In the genomic region with DNA sequence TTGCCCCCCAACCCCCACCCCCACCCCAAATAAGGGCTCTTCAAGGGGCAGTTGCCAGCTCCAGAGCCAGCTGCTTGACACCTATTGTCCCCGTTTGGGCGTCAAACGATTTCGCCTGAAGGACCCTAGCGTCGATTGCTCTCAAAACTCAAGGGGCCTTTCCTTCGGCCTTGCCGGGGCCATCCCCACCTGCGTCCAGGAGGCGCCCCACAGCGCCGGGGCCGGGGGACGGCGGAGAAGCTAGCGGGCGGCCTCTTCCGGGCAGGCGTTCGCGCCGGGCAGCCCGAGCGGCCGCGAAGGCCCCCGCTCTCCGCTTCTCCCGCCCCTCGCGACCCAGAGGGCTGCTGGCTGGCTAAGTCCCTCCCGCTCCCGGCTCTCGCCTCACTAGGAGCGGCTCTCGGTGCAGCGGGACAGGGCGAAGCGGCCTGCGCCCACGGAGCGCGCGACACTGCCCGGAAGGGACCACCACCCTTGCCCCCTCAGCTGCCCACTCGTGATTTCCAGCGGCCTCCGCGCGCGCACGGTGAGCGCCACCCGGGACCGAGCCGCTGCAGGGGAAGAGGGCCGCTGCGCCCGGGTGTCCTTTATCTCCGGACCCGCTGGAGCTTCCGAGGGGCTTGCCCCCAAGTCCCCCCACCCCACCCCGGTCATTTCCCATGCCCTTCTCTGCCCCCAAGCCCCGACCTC, we compare ENCODE assay signal across 1 cellular context.
TF ChIP-seq lines count a peak whose summit lies in the region.

A gene with protein sequence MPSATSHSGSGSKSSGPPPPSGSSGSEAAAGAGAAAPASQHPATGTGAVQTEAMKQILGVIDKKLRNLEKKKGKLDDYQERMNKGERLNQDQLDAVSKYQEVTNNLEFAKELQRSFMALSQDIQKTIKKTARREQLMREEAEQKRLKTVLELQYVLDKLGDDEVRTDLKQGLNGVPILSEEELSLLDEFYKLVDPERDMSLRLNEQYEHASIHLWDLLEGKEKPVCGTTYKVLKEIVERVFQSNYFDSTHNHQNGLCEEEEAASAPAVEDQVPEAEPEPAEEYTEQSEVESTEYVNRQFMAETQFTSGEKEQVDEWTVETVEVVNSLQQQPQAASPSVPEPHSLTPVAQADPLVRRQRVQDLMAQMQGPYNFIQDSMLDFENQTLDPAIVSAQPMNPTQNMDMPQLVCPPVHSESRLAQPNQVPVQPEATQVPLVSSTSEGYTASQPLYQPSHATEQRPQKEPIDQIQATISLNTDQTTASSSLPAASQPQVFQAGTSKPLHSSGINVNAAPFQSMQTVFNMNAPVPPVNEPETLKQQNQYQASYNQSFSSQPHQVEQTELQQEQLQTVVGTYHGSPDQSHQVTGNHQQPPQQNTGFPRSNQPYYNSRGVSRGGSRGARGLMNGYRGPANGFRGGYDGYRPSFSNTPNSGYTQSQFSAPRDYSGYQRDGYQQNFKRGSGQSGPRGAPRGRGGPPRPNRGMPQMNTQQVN (plus strand): TSS at position 383 of the 687 bp plus-strand sequence. CDS start 690 bp downstream, outside the sequence.

TF ChIP-seq in K562, 482 proteins besides CTCF, POLR2A, EP300 and RAD21 (continued from another document and continues in another):
- TF ChIP-seq, protein P1, sequence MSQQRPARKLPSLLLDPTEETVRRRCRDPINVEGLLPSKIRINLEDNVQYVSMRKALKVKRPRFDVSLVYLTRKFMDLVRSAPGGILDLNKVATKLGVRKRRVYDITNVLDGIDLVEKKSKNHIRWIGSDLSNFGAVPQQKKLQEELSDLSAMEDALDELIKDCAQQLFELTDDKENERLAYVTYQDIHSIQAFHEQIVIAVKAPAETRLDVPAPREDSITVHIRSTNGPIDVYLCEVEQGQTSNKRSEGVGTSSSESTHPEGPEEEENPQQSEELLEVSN (IDR thresholded peaks at IDR 0.05; ENCODE audit: borderline replicate concordance in 1 of 2, extremely low read depth in 1 of 2, insufficient read depth in 1 of 2, insufficient read length in 1 of 2, low read depth in 1 of 2, low read length in 1 of 2, poor library complexity in 1 of 2, severe bottlenecking in 1 of 2) = peak in 1 of 2 experiments; percentile 63
- TF ChIP-seq MEF2D (tag; conservative IDR thresholded peaks at IDR 0.05; ENCODE audit: low read depth) (no peak), TEAD1 (CRISPR knock-in tag; IDR thresholded peaks at IDR 0.05) (peak in 1 of 2 experiments; percentile 46; a peak in 1 of 4 replicates), CHD1 (IDR thresholded peaks at IDR 0.05; ENCODE audit: low read length) (peak; percentile 71), FOXA3 (CRISPR knock-in tag; conservative IDR thresholded peaks at IDR 0.05 in 1 of 2, IDR thresholded peaks at IDR 0.05 in 1 of 2) (peak in 1 of 2 experiments; percentile 76; a peak in 1 of 4 replicates), ZNF175 (CRISPR knock-in tag; IDR thresholded peaks at IDR 0.05; ENCODE audit: low read depth) (0 out of 2 replicates have a peak, but pooled peaks have one; percentile 15), MBD2 (IDR thresholded peaks at IDR 0.05; ENCODE audit: borderline replicate concordance, low read depth) (peak; percentile 66; the same call in 1 of the 2 replicates), RBM17 (IDR thresholded peaks at IDR 0.05; ENCODE audit: borderline replicate concordance, low read depth, low read length) (no peak), PTTG1 (tag; IDR thresholded peaks at IDR 0.05; ENCODE audit: low read depth) (no peak), NFE2 (IDR thresholded peaks at IDR 0.05; ENCODE audit: low read depth) (peak; percentile 93), ZNF311 (CRISPR knock-in tag; IDR thresholded peaks at IDR 0.05) (no peak), CREB1 (IDR thresholded peaks at IDR 0.05) (no peak), CREB1 (CRISPR knock-in tag; IDR thresholded peaks at IDR 0.05) (0 out of 2 replicates have a peak, but pooled peaks have one; percentile 44), WHSC1 (IDR thresholded peaks at IDR 0.05; ENCODE audit: low read length) (no peak), CBX8 (IDR thresholded peaks at IDR 0.05; ENCODE audit: borderline replicate concordance, extremely low read depth, low read depth, low read length, poor library complexity, severe bottlenecking) (no peak), MCM7 (IDR thresholded peaks at IDR 0.05) (no peak), ZNF41 (CRISPR knock-in tag; conservative IDR thresholded peaks at IDR 0.05) (no peak), CBFA2T3 (IDR thresholded peaks at IDR 0.05) (no peak), IRF2 (CRISPR knock-in tag; IDR thresholded peaks at IDR 0.05) (no peak), ESRRB (CRISPR knock-in tag; IDR thresholded peaks at IDR 0.05; ENCODE audit: borderline replicate concordance) (no peak), ATF7 (IDR thresholded peaks at IDR 0.05) (peak; percentile 75), SMARCB1 (IDR thresholded peaks at IDR 0.05; ENCODE audit: insufficient read length, low read depth) (no peak), MTA2 (IDR thresholded peaks at IDR 0.05; ENCODE audit: low read depth) (no peak), ZNF232 (CRISPR knock-in tag; IDR thresholded peaks at IDR 0.05) (0 out of 2 replicates have a peak, but pooled peaks have one; percentile 54), PTBP1 (IDR thresholded peaks at IDR 0.05; ENCODE audit: low read depth, low read length) (no peak), ZNF766 (CRISPR knock-in tag; conservative IDR thresholded peaks at IDR 0.05) (no peak), BRCA1 (IDR thresholded peaks at IDR 0.05) (no peak), BRCA1 (CRISPR knock-in tag; IDR thresholded peaks at IDR 0.05) (no peak), ZNF124 (CRISPR knock-in tag; IDR thresholded peaks at IDR 0.05) (no peak), ZC3H11A (IDR thresholded peaks at IDR 0.05; ENCODE audit: low read depth, low read length) (no peak), NFATC3 (IDR thresholded peaks at IDR 0.05) (no peak)
- TF ChIP-seq, protein P2, sequence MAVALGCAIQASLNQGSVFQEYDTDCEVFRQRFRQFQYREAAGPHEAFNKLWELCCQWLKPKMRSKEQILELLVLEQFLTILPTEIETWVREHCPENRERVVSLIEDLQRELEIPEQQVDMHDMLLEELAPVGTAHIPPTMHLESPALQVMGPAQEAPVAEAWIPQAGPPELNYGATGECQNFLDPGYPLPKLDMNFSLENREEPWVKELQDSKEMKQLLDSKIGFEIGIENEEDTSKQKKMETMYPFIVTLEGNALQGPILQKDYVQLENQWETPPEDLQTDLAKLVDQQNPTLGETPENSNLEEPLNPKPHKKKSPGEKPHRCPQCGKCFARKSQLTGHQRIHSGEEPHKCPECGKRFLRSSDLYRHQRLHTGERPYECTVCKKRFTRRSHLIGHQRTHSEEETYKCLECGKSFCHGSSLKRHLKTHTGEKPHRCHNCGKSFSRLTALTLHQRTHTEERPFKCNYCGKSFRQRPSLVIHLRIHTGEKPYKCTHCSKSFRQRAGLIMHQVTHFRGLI (CRISPR knock-in tag; IDR thresholded peaks at IDR 0.05) = no peak
- TF ChIP-seq, protein P3, sequence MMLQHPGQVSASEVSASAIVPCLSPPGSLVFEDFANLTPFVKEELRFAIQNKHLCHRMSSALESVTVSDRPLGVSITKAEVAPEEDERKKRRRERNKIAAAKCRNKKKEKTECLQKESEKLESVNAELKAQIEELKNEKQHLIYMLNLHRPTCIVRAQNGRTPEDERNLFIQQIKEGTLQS (IDR thresholded peaks at IDR 0.05) = no peak
- TF ChIP-seq, protein P3 (CRISPR knock-in tag; conservative IDR thresholded peaks at IDR 0.05) = no peak
- TF ChIP-seq, protein P4, sequence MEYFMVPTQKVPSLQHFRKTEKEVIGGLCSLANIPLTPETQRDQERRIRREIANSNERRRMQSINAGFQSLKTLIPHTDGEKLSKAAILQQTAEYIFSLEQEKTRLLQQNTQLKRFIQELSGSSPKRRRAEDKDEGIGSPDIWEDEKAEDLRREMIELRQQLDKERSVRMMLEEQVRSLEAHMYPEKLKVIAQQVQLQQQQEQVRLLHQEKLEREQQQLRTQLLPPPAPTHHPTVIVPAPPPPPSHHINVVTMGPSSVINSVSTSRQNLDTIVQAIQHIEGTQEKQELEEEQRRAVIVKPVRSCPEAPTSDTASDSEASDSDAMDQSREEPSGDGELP (CRISPR knock-in tag; IDR thresholded peaks at IDR 0.05; ENCODE audit: borderline replicate concordance) = peak; percentile 88
- TF ChIP-seq, protein P5, sequence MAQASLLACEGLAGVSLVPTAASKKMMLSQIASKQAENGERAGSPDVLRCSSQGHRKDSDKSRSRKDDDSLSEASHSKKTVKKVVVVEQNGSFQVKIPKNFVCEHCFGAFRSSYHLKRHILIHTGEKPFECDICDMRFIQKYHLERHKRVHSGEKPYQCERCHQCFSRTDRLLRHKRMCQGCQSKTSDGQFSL (CRISPR knock-in tag; IDR thresholded peaks at IDR 0.05) = no peak
- TF ChIP-seq, protein P5 (tag; IDR thresholded peaks at IDR 0.05) = no peak
- TF ChIP-seq, protein P6, sequence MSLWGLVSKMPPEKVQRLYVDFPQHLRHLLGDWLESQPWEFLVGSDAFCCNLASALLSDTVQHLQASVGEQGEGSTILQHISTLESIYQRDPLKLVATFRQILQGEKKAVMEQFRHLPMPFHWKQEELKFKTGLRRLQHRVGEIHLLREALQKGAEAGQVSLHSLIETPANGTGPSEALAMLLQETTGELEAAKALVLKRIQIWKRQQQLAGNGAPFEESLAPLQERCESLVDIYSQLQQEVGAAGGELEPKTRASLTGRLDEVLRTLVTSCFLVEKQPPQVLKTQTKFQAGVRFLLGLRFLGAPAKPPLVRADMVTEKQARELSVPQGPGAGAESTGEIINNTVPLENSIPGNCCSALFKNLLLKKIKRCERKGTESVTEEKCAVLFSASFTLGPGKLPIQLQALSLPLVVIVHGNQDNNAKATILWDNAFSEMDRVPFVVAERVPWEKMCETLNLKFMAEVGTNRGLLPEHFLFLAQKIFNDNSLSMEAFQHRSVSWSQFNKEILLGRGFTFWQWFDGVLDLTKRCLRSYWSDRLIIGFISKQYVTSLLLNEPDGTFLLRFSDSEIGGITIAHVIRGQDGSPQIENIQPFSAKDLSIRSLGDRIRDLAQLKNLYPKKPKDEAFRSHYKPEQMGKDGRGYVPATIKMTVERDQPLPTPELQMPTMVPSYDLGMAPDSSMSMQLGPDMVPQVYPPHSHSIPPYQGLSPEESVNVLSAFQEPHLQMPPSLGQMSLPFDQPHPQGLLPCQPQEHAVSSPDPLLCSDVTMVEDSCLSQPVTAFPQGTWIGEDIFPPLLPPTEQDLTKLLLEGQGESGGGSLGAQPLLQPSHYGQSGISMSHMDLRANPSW (CRISPR knock-in tag; IDR thresholded peaks at IDR 0.05) = no peak
- TF ChIP-seq, protein P7, sequence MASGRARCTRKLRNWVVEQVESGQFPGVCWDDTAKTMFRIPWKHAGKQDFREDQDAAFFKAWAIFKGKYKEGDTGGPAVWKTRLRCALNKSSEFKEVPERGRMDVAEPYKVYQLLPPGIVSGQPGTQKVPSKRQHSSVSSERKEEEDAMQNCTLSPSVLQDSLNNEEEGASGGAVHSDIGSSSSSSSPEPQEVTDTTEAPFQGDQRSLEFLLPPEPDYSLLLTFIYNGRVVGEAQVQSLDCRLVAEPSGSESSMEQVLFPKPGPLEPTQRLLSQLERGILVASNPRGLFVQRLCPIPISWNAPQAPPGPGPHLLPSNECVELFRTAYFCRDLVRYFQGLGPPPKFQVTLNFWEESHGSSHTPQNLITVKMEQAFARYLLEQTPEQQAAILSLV (tag; IDR thresholded peaks at IDR 0.05) = no peak
- TF ChIP-seq, protein P8, sequence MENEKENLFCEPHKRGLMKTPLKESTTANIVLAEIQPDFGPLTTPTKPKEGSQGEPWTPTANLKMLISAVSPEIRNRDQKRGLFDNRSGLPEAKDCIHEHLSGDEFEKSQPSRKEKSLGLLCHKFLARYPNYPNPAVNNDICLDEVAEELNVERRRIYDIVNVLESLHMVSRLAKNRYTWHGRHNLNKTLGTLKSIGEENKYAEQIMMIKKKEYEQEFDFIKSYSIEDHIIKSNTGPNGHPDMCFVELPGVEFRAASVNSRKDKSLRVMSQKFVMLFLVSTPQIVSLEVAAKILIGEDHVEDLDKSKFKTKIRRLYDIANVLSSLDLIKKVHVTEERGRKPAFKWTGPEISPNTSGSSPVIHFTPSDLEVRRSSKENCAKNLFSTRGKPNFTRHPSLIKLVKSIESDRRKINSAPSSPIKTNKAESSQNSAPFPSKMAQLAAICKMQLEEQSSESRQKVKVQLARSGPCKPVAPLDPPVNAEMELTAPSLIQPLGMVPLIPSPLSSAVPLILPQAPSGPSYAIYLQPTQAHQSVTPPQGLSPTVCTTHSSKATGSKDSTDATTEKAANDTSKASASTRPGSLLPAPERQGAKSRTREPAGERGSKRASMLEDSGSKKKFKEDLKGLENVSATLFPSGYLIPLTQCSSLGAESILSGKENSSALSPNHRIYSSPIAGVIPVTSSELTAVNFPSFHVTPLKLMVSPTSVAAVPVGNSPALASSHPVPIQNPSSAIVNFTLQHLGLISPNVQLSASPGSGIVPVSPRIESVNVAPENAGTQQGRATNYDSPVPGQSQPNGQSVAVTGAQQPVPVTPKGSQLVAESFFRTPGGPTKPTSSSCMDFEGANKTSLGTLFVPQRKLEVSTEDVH (IDR thresholded peaks at IDR 0.05; ENCODE audit: low read depth, partially characterized antibody) = no peak
- TF ChIP-seq, protein P9, sequence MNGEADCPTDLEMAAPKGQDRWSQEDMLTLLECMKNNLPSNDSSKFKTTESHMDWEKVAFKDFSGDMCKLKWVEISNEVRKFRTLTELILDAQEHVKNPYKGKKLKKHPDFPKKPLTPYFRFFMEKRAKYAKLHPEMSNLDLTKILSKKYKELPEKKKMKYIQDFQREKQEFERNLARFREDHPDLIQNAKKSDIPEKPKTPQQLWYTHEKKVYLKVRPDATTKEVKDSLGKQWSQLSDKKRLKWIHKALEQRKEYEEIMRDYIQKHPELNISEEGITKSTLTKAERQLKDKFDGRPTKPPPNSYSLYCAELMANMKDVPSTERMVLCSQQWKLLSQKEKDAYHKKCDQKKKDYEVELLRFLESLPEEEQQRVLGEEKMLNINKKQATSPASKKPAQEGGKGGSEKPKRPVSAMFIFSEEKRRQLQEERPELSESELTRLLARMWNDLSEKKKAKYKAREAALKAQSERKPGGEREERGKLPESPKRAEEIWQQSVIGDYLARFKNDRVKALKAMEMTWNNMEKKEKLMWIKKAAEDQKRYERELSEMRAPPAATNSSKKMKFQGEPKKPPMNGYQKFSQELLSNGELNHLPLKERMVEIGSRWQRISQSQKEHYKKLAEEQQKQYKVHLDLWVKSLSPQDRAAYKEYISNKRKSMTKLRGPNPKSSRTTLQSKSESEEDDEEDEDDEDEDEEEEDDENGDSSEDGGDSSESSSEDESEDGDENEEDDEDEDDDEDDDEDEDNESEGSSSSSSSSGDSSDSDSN (IDR thresholded peaks at IDR 0.05; ENCODE audit: borderline replicate concordance in 1 of 2, low read depth in 2 of 2, low read length in 2 of 2) = peak; percentile 100
- TF ChIP-seq, protein P10, sequence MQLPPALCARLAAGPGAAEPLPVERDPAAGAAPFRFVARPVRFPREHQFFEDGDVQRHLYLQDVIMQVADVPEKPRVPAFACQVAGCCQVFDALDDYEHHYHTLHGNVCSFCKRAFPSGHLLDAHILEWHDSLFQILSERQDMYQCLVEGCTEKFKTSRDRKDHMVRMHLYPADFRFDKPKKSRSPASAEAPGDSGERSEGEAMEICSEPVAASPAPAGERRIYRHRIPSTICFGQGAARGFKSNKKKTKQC (CRISPR knock-in tag; IDR thresholded peaks at IDR 0.05) = peak; percentile 84
